In the genomic region with DNA sequence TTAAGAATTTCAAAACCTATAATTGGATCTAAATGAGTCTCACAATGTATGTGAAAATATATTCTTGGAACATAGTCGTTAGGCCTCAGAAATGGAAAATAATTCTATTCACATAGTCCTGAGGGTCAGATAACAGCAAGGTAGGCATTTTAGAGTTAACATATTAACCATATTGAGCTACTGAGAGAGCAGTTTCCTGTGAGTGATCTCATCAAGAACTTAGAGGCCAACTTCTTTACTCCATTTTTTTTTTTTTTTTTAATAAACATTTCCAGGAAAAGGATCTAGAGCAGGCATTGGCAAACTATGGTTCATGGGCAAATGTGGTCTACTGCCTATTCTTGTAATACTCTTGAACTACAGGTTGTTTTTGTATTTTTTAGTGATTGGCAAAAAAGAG, we compare ENCODE assay signal across 1 cellular context.
TF ChIP-seq lines count a peak whose summit lies in the region.

No MANE protein-coding gene starts in this region.

TF ChIP-seq in endothelial cell of umbilical vein, 7 proteins besides CTCF, POLR2A, EP300 and RAD21:
- peak; percentile 9 for TF ChIP-seq FOS (IDR thresholded peaks at IDR 0.05; ENCODE audit: borderline replicate concordance, insufficient read depth, low read length)
- TF ChIP-seq, protein P1, sequence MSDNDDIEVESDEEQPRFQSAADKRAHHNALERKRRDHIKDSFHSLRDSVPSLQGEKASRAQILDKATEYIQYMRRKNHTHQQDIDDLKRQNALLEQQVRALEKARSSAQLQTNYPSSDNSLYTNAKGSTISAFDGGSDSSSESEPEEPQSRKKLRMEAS (IDR thresholded peaks at IDR 0.05; ENCODE audit: insufficient read depth, insufficient read length): no peak
